22 cellular contexts compared by ENCODE assay signal in genomic region chr4:114286275-114286674, GRCh38.
A peak's percentile ranks its signal among the peaks of the same experiment; 100 is the strongest.
DNase-seq lines count a peak whose midpoint lies in the region; ATAC-seq, FAIRE-seq and TF ChIP-seq lines count a peak whose summit lies in the region.
"Had no signal": no experiment of that assay in that cellular context is flagged by ENCODE, and none has a peak within 500 bp of the region (broad histone marks: within the 10 kb centered on the region; RNA-seq: fewer than 3 reads in every experiment).

No MANE protein-coding gene starts in this region.

- DNase-seq in mammary epithelial cell: no peak
- no peak for DNase-seq in MCF 10A (ENCODE audit: unreplicated experiment)
- DNase-seq in GM12878 (ENCODE audit: low read depth, low spot score): no peak
- peak; percentile 6 for DNase-seq in fibroblast of the conjunctiva (ENCODE audit: low read depth)
- no peak for DNase-seq in NCI-H146 treated with DMSO at 0.1 percent for 48 hours (lab: John Stamatoyannopoulos, UW; ENCODE audit: unreplicated experiment)
- no peak for DNase-seq in mucosa of gallbladder (ENCODE audit: low spot score)
- DNase-seq in kidney tubule cell (ENCODE audit: low spot score): no peak
- DNase-seq: CD8-positive, alpha-beta memory T cell; DMS79 treated with DMSO at 0.1 percent for 48 hours; GF-D8; MV-4-11; NCI-H1417; NCI-H2081; NCI-H82; PC-9; SJCRH30 had no signal

- H3K27ac Mint-ChIP-seq in MCF 10A (ENCODE audit: low read depth, unreplicated experiment): no peak overlapping the region
- H3K27ac Mint-ChIP-seq: CD8-positive, alpha-beta memory T cell had no signal

- no peaks in the 10 kb centered on the region for H3K4me1 Mint-ChIP-seq in MCF 10A (ENCODE audit: insufficient read depth, unreplicated experiment)
- H3K4me1 Mint-ChIP-seq: CD8-positive, alpha-beta memory T cell had no signal

- no peaks in the 10 kb centered on the region for H3K36me3 ChIP-seq in mammary epithelial cell (ENCODE audit: insufficient read depth, low read length)
- no peaks in the 10 kb centered on the region for H3K36me3 ChIP-seq in GM12878 (ENCODE audit: control insufficient read depth in 2 of 2, insufficient read depth in 2 of 2, low read length in 1 of 2)
- H3K36me3 ChIP-seq: BLaER1 treated with 17β-estradiol and CSF1 and Interleukin-3, amounts not matched to agents 10 nM and 100 nM; SJCRH30 had no signal

- 77% methylated on average over 2 of the region's 2 CpGs for WGBS in mammary epithelial cell (ENCODE audit: low coverage, missing lambda C conversion rate)
- WGBS in GM12878 (ENCODE audit: insufficient coverage, insufficient replicate concordance, low lambda C conversion rate, missing lambda C conversion rate): 0% methylated on average over 2 of the region's 2 CpGs

- H3K36me3 Mint-ChIP-seq in MCF 10A (ENCODE audit: insufficient read depth, unreplicated experiment): no peaks in the 10 kb centered on the region
- H3K36me3 Mint-ChIP-seq: CD8-positive, alpha-beta memory T cell had no signal

- no peak overlapping the region for H3K4me2 ChIP-seq in mammary epithelial cell (ENCODE audit: insufficient read depth, low read depth, low read length)
- H3K4me2 ChIP-seq in GM12878 (ENCODE audit: control insufficient read depth, insufficient read depth): no peak overlapping the region
- H3K4me2 ChIP-seq: BLaER1 treated with 17β-estradiol and CSF1 and Interleukin-3, amounts not matched to agents 10 nM and 100 nM; PC-9 had no signal

- H3K4me3 ChIP-seq in mammary epithelial cell (replicated peaks in 1 of 3; ENCODE audit: insufficient read depth in 1 of 3, low read depth in 2 of 3, low read length in 3 of 3) (no peak overlapping the region), GM12878 (no peak overlapping the region)
- H3K4me3 ChIP-seq: BLaER1 treated with 17β-estradiol and CSF1 and Interleukin-3, amounts not matched to agents 10 nM and 100 nM; PC-9; SJCRH30 had no signal

- H3K27ac ChIP-seq in mammary epithelial cell (ENCODE audit: insufficient read depth, low read depth, low read length) (no peak overlapping the region), GM12878 (ENCODE audit: control insufficient read depth, insufficient read depth) (no peak overlapping the region)
- H3K27ac ChIP-seq: 22Rv1; BLaER1 treated with 17β-estradiol and CSF1 and Interleukin-3, amounts not matched to agents 10 nM and 100 nM; HL-60; PC-9; SJCRH30 had no signal

- no peak for ATAC-seq in GM12878
- ATAC-seq in GM18498 (IDR thresholded peaks at IDR 0.05; ENCODE audit: unreplicated experiment): no peak

- H3K9me3 Mint-ChIP-seq in MCF 10A (ENCODE audit: unreplicated experiment): no peaks in the 10 kb centered on the region

- H3K27me3 ChIP-seq in mammary epithelial cell (ENCODE audit: insufficient read depth, low read length): no peaks in the 10 kb centered on the region
- H3K27me3 ChIP-seq in GM12878 (replicated peaks in 1 of 2; ENCODE audit: control insufficient read depth in 2 of 2, insufficient read depth in 2 of 2, low read length in 1 of 2): no peaks in the 10 kb centered on the region
- H3K27me3 ChIP-seq: BLaER1 treated with 17β-estradiol and CSF1 and Interleukin-3, amounts not matched to agents 10 nM and 100 nM; SJCRH30 had no signal

- TF ChIP-seq CTCF in mammary epithelial cell (conservative IDR thresholded peaks at IDR 0.05 in 1 of 2, IDR thresholded peaks at IDR 0.05 in 1 of 2; ENCODE audit: extremely low read depth in 1 of 2, insufficient read depth in 1 of 2, low read depth in 1 of 2, low read length in 2 of 2) (no peak), MCF 10A (IDR thresholded peaks at IDR 0.05; ENCODE audit: unreplicated experiment) (no peak), GM12878 (IDR thresholded peaks at IDR 0.05 in 2 of 3, conservative IDR thresholded peaks at IDR 0.05 in 1 of 3; ENCODE audit: control insufficient read depth in 2 of 3, extremely low read depth in 1 of 3, insufficient read depth in 1 of 3, low read depth in 3 of 3, low read length in 3 of 3) (no peak)

- H3K79me2 ChIP-seq in mammary epithelial cell (ENCODE audit: insufficient read depth, low read length): no peaks in the 10 kb centered on the region
- no peaks in the 10 kb centered on the region for H3K79me2 ChIP-seq in GM12878 (ENCODE audit: control insufficient read depth, insufficient read depth, low read length)

- no peaks in the 10 kb centered on the region for H3K9me3 ChIP-seq in mammary epithelial cell (replicated peaks; ENCODE audit: insufficient read depth, low read length)
- H3K9me3 ChIP-seq in GM12878 (replicated peaks; ENCODE audit: control insufficient read depth, insufficient read depth, low read length): no peaks in the 10 kb centered on the region
- H3K9me3 ChIP-seq: SJCRH30 had no signal

- in situ Hi-C loops in mammary epithelial cell (cut with MboI; ENCODE audit: low sequenced_read_pairs in 2 of 2) (no loop called here), GM12878 (cut with MboI) (no loop called here)

- H3K9ac ChIP-seq in mammary epithelial cell (ENCODE audit: insufficient read depth, low read length) (no peak overlapping the region), GM12878 (ENCODE audit: control insufficient read depth, insufficient read depth, low read length) (no peak overlapping the region)
- H3K9ac ChIP-seq: BLaER1 treated with 17β-estradiol and CSF1 and Interleukin-3, amounts not matched to agents 10 nM and 100 nM had no signal

- H3K27me3 Mint-ChIP-seq in MCF 10A (ENCODE audit: insufficient read depth, unreplicated experiment): no peaks in the 10 kb centered on the region

- no peak for TF ChIP-seq EP300 in GM12878 (IDR thresholded peaks at IDR 0.05; ENCODE audit: borderline replicate concordance in 1 of 2, control insufficient read depth in 1 of 2, low read depth in 2 of 2, low read length in 2 of 2)

- RAD21 ChIA-PET in GM12878 (lab: Charles Lee; ENCODE audit: unreplicated experiment): no interaction called here

- no peak for TF ChIP-seq RAD21 in GM12878 (IDR thresholded peaks at IDR 0.05; ENCODE audit: insufficient read depth, low read depth, low read length)

- peak; percentile 57 for FAIRE-seq in GM12878 (lab: Jason Lieb, UNC)
- FAIRE-seq: GM12892, H54 had no signal

- SMC1A ChIA-PET in GM12878 (lab: Charles Lee; ENCODE audit: uncharacterized antibody, unreplicated experiment): no interaction called here

- intact Hi-C loops in mammary epithelial cell (cut with micrococcal nuclease): no loop called here
- intact Hi-C loops in MCF 10A (cut with micrococcal nuclease): no loop called here
- intact Hi-C loops in GM12878 (cut with micrococcal nuclease; ENCODE audit: unreplicated experiment): no loop called here

- H4K20me1 ChIP-seq in mammary epithelial cell (ENCODE audit: insufficient read depth, low read length) (no peaks in the 10 kb centered on the region), GM12878 (ENCODE audit: control insufficient read depth, insufficient read depth) (no peaks in the 10 kb centered on the region)
- H4K20me1 ChIP-seq: BLaER1 treated with 17β-estradiol and CSF1 and Interleukin-3, amounts not matched to agents 10 nM and 100 nM had no signal

- H3K4me1 ChIP-seq in mammary epithelial cell (ENCODE audit: insufficient read depth, low read length) (no peaks in the 10 kb centered on the region), GM12878 (ENCODE audit: control insufficient read depth, insufficient read depth, low read length) (no peaks in the 10 kb centered on the region)
- H3K4me1 ChIP-seq: SJCRH30 had no signal

- no peak for TF ChIP-seq POLR2A in GM12878 (IDR thresholded peaks at IDR 0.05; ENCODE audit: low read depth, low read length)

- H3K4me3 Mint-ChIP-seq in MCF 10A (ENCODE audit: unreplicated experiment): no peak overlapping the region
- H3K4me3 Mint-ChIP-seq: CD8-positive, alpha-beta memory T cell had no signal

- BruUV-seq in mammary epithelial cell (replicated peaks; lab: Mats Ljungman, UMichigan) (no TSS peak), MCF 10A (replicated peaks; lab: Mats Ljungman, UMichigan) (no TSS peak), GM12878 (replicated peaks; lab: Mats Ljungman, UMichigan) (no TSS peak)

- POLR2A ChIA-PET in MCF 10A (lab: Yijun Ruan, JAX) (interaction anchor here (0.6 kb wide), 1 partner anchor 28 kb away, joined by 4 read pairs; no protein-coding TSS in a partner anchor), GM12878 (lab: Charles Lee) (no interaction called here)

- dilution Hi-C loops in mammary epithelial cell (cut with HindIII; ENCODE audit: low sequenced_read_pairs): no loop called here

- H2AFZ ChIP-seq in mammary epithelial cell (ENCODE audit: low read depth, low read length) (peak overlapping the region; percentile 1), GM12878 (ENCODE audit: control insufficient read depth, low read depth, low read length) (no peak overlapping the region)
- H2AFZ ChIP-seq: PC-9 had no signal

- CTCF ChIA-PET in mammary epithelial cell (lab: Charles Lee; ENCODE audit: low non-redundant PET) (no interaction called here), MCF 10A (lab: Yijun Ruan, JAX) (no interaction called here), GM12878 (lab: Yijun Ruan, JAX) (interaction anchor here (0.6 kb wide), 1 partner anchor 254 kb away, joined by 3 read pairs; no protein-coding TSS in a partner anchor)

TF ChIP-seq in GM12878, 131 proteins besides CTCF, POLR2A, EP300 and RAD21:
- no peak for TF ChIP-seq CBX3 (IDR thresholded peaks at IDR 0.05; ENCODE audit: borderline replicate concordance, low read depth)
- TF ChIP-seq ZZZ3 (IDR thresholded peaks at IDR 0.05; ENCODE audit: control insufficient read depth, insufficient read length, low read depth): no peak
- no peak for TF ChIP-seq SKIL (IDR thresholded peaks at IDR 0.05; ENCODE audit: low read depth, poor library complexity, severe bottlenecking)
- no peak for TF ChIP-seq CHD1 (IDR thresholded peaks at IDR 0.05; ENCODE audit: low read depth, low read length)
- no peak for TF ChIP-seq SREBF2 (IDR thresholded peaks at IDR 0.05; ENCODE audit: low read length)
